10 cellular contexts compared by ENCODE assay signal in the genomic region with DNA sequence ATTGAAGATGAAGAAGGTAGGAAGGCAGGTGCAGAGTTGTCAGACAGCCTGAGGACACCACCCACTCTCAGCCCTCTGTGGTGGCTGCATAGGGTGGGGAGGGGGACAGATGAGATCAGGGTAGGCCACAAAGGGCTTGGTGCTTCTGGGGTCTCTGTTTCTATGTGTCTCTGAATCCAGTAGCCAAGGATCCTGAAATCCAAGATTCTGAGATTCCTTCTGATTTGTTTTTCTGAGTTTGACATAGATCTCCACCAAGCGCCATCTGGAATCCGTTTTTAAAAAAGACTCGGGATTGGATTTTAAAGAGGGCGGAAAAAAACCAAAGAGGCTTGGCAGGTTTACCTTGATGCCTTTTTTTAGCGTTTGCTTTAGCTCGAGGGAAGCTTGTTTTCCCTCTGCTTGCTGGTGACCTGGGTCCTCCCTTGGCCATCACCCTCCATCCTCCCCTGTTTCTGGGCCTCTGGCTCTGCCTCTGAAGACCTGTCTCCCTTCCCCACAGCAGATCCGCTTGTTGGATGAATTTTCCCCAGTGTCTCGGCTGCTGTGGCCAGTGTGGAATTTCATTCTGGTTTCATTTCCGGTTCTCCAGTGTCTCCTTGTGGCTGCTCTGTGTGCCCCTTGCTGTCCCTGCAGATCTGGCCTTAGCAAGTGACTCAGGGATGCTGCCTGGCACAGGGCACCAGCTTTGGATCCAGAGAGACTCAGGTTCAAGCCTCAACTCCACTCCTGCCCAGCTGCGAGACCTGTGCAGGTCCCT. TPM values are rescaled to one million over a fixed set of nuclear protein-coding genes. Genes with fewer than 3 reads are reported as not detected.
DNase-seq lines count a peak whose midpoint lies in the region; ATAC-seq and TF ChIP-seq lines count a peak whose summit lies in the region.
"Had no signal": no experiment of that assay in that cellular context is flagged by ENCODE, and none has a peak within 500 bp of the region (broad histone marks: within the 10 kb centered on the region; RNA-seq: fewer than 3 reads in every experiment).

No MANE protein-coding gene starts in this region.

- in situ Hi-C loops in IMR-90 (cut with MboI; ENCODE audit: low sequenced_read_pairs): no loop called here

- no peak for TF ChIP-seq RAD21 in IMR-90 (IDR thresholded peaks at IDR 0.05; ENCODE audit: low read length)

- TF ChIP-seq POLR2A in IMR-90 (IDR thresholded peaks at IDR 0.05; ENCODE audit: low read depth, low read length): no peak

- H3K4ac ChIP-seq in IMR-90 (ENCODE audit: low read depth, low read length): no peak overlapping the region

- H3K9me3 ChIP-seq in IMR-90 (ENCODE audit: control insufficient read depth, insufficient read depth, low read length) (no peaks in the 10 kb centered on the region), muscle layer of duodenum (ENCODE audit: control insufficient read depth in 1 of 2, low read length in 2 of 2) (no peaks in the 10 kb centered on the region)
- H3K9me3 ChIP-seq: heart left ventricle had no signal

- WGBS in IMR-90 (ENCODE audit: extremely low coverage in 2 of 2, insufficient read length in 1 of 2), 2 experiments: 65% methylated on average over 6 of the region's 10 CpGs; no CpG with 5 or more reads in 1 of the 2 experiments

- H2BK15ac ChIP-seq in IMR-90 (ENCODE audit: low read depth, low read length): no peak overlapping the region

- peaks cover 4% of the 10 kb centered on the region; the same call in 1 of the 2 replicates for H3K9me1 ChIP-seq in IMR-90 (ENCODE audit: insufficient read depth, low read length)

- H4K20me1 ChIP-seq in IMR-90 (ENCODE audit: insufficient read depth, low read length): peaks cover 15% of the 10 kb centered on the region

- no peak for ATAC-seq in IMR-90 (ENCODE audit: low read depth)

- no peak overlapping the region for H3K4me2 ChIP-seq in IMR-90 (ENCODE audit: low read depth, low read length)

- no peak overlapping the region for H2BK120ac ChIP-seq in IMR-90 (ENCODE audit: low read depth, low read length)

- BruUV-seq in IMR-90 (replicated peaks; lab: Mats Ljungman, UMichigan): no TSS peak

- H2AFZ ChIP-seq in IMR-90 (replicated peaks; ENCODE audit: low read length, poor library complexity): no peak overlapping the region

- H4K8ac ChIP-seq in IMR-90 (ENCODE audit: low read depth in 2 of 2, low read length in 2 of 2): no peak overlapping the region

- intact Hi-C loops in IMR-90 (cut with micrococcal nuclease): no loop called here

- dilution Hi-C loops in IMR-90 (cut with HindIII; ENCODE audit: low sequenced_read_pairs, unreplicated experiment): no loop called here

- no peak overlapping the region for H3K9ac ChIP-seq in IMR-90 (ENCODE audit: low read depth, low read length)

- H3K23ac ChIP-seq in IMR-90 (ENCODE audit: low read depth, low read length): no peak overlapping the region

- H4K5ac ChIP-seq in IMR-90 (ENCODE audit: low read depth, low read length): no peak overlapping the region

- H3K27ac ChIP-seq in IMR-90 (ENCODE audit: insufficient read depth, low read length) (no peak overlapping the region), muscle layer of duodenum (ENCODE audit: low read length) (peak overlapping the region; percentile 8)

- no peak overlapping the region for H4K91ac ChIP-seq in IMR-90 (ENCODE audit: insufficient read depth, low read depth, low read length)

- TF ChIP-seq CTCF in IMR-90 (conservative IDR thresholded peaks at IDR 0.05; ENCODE audit: low read depth, low read length): no peak

- H3K4me3 ChIP-seq in IMR-90 (ENCODE audit: insufficient read depth, low read depth, low read length) (no peak overlapping the region), muscle layer of duodenum (ENCODE audit: low read depth in 1 of 2, low read length in 2 of 2) (no peak overlapping the region)
- H3K4me3 ChIP-seq: heart left ventricle had no signal

- DNase-seq in A172 (ENCODE audit: low spot score) (peak; percentile 39), IMR-90 (no peak), cerebellar cortex (ENCODE audit: low spot score) (peak; percentile 91), AG08396 (ENCODE audit: low spot score) (no peak), T-helper 1 cell (no peak), NCI-H82 treated with DMSO at 0.1 percent for 48 hours (lab: John Stamatoyannopoulos, UW; ENCODE audit: unreplicated experiment) (no peak), SIG-M5 (lab: John Stamatoyannopoulos, UW) (no peak)
- DNase-seq: activated CD4-positive, alpha-beta T cell treated with anti-CD3 and anti-CD28 coated beads, Interleukin-2, amount 50 U/mL, for 1 hour; heart left ventricle had no signal

- H2BK20ac ChIP-seq in IMR-90 (ENCODE audit: low read depth, low read length): no peak overlapping the region

- H3K4me1 ChIP-seq in IMR-90 (ENCODE audit: control insufficient read depth, insufficient read depth, low read length) (peaks cover 8% of the 10 kb centered on the region; the same call in 1 of the 2 replicates), muscle layer of duodenum (ENCODE audit: control insufficient read depth in 1 of 2, insufficient read depth in 2 of 2, low read length in 2 of 2) (peaks cover 0 to 24% of the 10 kb centered on the region in 2 donors)

- H3K79me1 ChIP-seq in IMR-90 (ENCODE audit: low read depth in 1 of 2, low read length in 2 of 2): peaks cover 0 to 24% of the 10 kb centered on the region in 2 experiments; a peak in 3 of 4 replicates

- peaks cover 2% of the 10 kb centered on the region; the same call in 1 of the 2 replicates for H3K36me3 ChIP-seq in IMR-90 (ENCODE audit: control insufficient read depth, insufficient read depth, low read length)
- H3K36me3 ChIP-seq in muscle layer of duodenum (ENCODE audit: control insufficient read depth in 1 of 2, insufficient read depth in 2 of 2, low read length in 2 of 2): peaks cover 0 to 4% of the 10 kb centered on the region in 2 donors
- H3K36me3 ChIP-seq: heart left ventricle had no signal

- H3K56ac ChIP-seq in IMR-90 (ENCODE audit: extremely low read depth, insufficient read depth, low read length): no peak overlapping the region

- peak overlapping the region; percentile 5 for H2AK9ac ChIP-seq in IMR-90 (replicated peaks; ENCODE audit: low read depth, low read length, poor library complexity)

- H3K27me3 ChIP-seq in IMR-90 (ENCODE audit: control insufficient read depth, insufficient read depth, low read length) (no peaks in the 10 kb centered on the region), muscle layer of duodenum (ENCODE audit: low read depth, low read length) (no peaks in the 10 kb centered on the region)
- H3K27me3 ChIP-seq: heart left ventricle had no signal

- CTCF ChIA-PET in IMR-90 (lab: Yijun Ruan, JAX): no interaction called here

- H2BK5ac ChIP-seq in IMR-90 (ENCODE audit: low read depth, low read length, poor library complexity, severe bottlenecking): no peak overlapping the region

- POLR2A ChIA-PET in IMR-90 (lab: Charles Lee; ENCODE audit: unreplicated experiment): no interaction called here

- 0 out of 2 replicates have a peak overlapping the region, but pooled peaks have one; percentile 17 for H2AK5ac ChIP-seq in IMR-90 (ENCODE audit: low read depth, low read length)

- H3K18ac ChIP-seq in IMR-90 (ENCODE audit: low read depth, low read length): no peak overlapping the region

- no peak overlapping the region for H3K14ac ChIP-seq in IMR-90 (replicated peaks; ENCODE audit: low read depth, low read length)

TF ChIP-seq in IMR-90, 13 proteins besides CTCF, POLR2A, EP300 and RAD21:
- TF ChIP-seq MXI1 (IDR thresholded peaks at IDR 0.05; ENCODE audit: borderline replicate concordance, low read depth, low read length) (no peak), NFE2L2 (IDR thresholded peaks at IDR 0.05; ENCODE audit: low read depth, low read length) (no peak), CHD1 (IDR thresholded peaks at IDR 0.05; ENCODE audit: low read depth, low read length) (no peak)

RNA-seq across cellular contexts. Expression of a gene that starts 15.0 kb away (rescaled TPM):
- 2.4 and 2.9 TPM in 2 replicates for total RNA-seq in A172 (2014; rRNA removed; shearing (Covaris generic))
- total RNA-seq in IMR-90 (2012; rRNA removed): 6.3 and 19.7 TPM in 2 replicates
- 81.5 and 82.8 TPM in 2 replicates for polyA plus RNA-seq in IMR-90 (2012; rRNA removed)
- 12.5 and 103 TPM in 2 replicates for polyA plus RNA-seq in IMR-90 (2012; cell fraction: cytosol; rRNA removed)
- 69.4 and 179 TPM in 2 replicates for polyA plus RNA-seq in IMR-90 (2012; cell fraction: nucleus; rRNA removed; ENCODE audit: low replicate concordance)

RNA-seq across cellular contexts. Expression of a gene that starts 34.8 kb away (rescaled TPM):
- 5.8 and 6.3 TPM in 2 replicates for total RNA-seq in A172 (2014; rRNA removed; shearing (Covaris generic))
- 7.2 and 9.9 TPM in 2 replicates for total RNA-seq in IMR-90 (2012; rRNA removed)
- polyA plus RNA-seq in IMR-90 (2012; rRNA removed): 18.8 and 26.0 TPM in 2 replicates
- polyA plus RNA-seq in IMR-90 (2012; cell fraction: cytosol; rRNA removed): 32.3 and 42.2 TPM in 2 replicates
- polyA plus RNA-seq in IMR-90 (2012; cell fraction: nucleus; rRNA removed; ENCODE audit: low replicate concordance): 24.3 and 49.5 TPM in 2 replicates

RNA-seq across cellular contexts. Expression of a gene that starts 45.4 kb away (rescaled TPM):
- 867 and 969 TPM in 2 replicates for total RNA-seq in A172 (2014; rRNA removed; shearing (Covaris generic))
- 2,871 and 3,750 TPM in 2 replicates for total RNA-seq in IMR-90 (2012; rRNA removed)
- polyA plus RNA-seq in IMR-90 (2012; rRNA removed): 3,097 and 3,312 TPM in 2 replicates
- 2,912 and 3,812 TPM in 2 replicates for polyA plus RNA-seq in IMR-90 (2012; cell fraction: cytosol; rRNA removed)
- 2,181 and 2,704 TPM in 2 replicates for polyA plus RNA-seq in IMR-90 (2012; cell fraction: nucleus; rRNA removed; ENCODE audit: low replicate concordance)

Comparison
In these comparisons a context has a peak if more than half of its experiments do, and no peak if none do; other contexts are left out.
1. DNase-seq: peak in A172 (single experiment) and cerebellar cortex (single experiment); none in IMR-90 (single experiment), AG08396 (single experiment), T-helper 1 cell (0 of 5), NCI-H82 treated with DMSO at 0.1 percent for 48 hours (single experiment) and SIG-M5 (single experiment).